29 cellular contexts compared by ENCODE assay signal in genomic region chr15:43763819-43764446, GRCh38. TPM values are rescaled to one million over a fixed set of nuclear protein-coding genes. Genes with fewer than 3 reads are reported as not detected.
DNase-seq lines count a peak whose midpoint lies in the region; ATAC-seq and TF ChIP-seq lines count a peak whose summit lies in the region.
"Had no signal": no experiment of that assay in that cellular context is flagged by ENCODE, and none has a peak within 500 bp of the region (broad histone marks: within the 10 kb centered on the region; RNA-seq: fewer than 3 reads in every experiment).

No MANE protein-coding gene starts in this region.

- TF ChIP-seq POLR2A in lower leg skin (IDR thresholded peaks at IDR 0.05): no peak

- peaks cover 55% of the 10 kb centered on the region for H3K36me3 Mint-ChIP-seq in activated CD4-positive, alpha-beta T cell treated with anti-CD3 and anti-CD28 coated beads for 36 hours (ENCODE audit: low read depth)
- H3K36me3 Mint-ChIP-seq in activated CD4-positive, alpha-beta T cell treated with anti-CD3 and anti-CD28 coated beads, Interleukin-2, amount 10 ng/mL, durations not matched to agents 7 days and 5 days (ENCODE audit: low read depth): peaks cover 53% of the 10 kb centered on the region
- H3K36me3 Mint-ChIP-seq in activated naive CD8-positive, alpha-beta T cell treated with anti-CD3 and anti-CD28 coated beads, Interleukin-2, amount 50 U/mL, for 24 hours (ENCODE audit: low read depth): peaks cover 61% of the 10 kb centered on the region

- ATAC-seq in activated CD4-positive, alpha-beta T cell treated with anti-CD3 and anti-CD28 coated beads for 36 hours: no peak
- ATAC-seq in activated naive CD8-positive, alpha-beta T cell treated with anti-CD3 and anti-CD28 coated beads, Interleukin-2, amount 50 U/mL, for 24 hours: no peak
- no peak for ATAC-seq in GM21723 (IDR thresholded peaks at IDR 0.05; ENCODE audit: unreplicated experiment)
- ATAC-seq: left ventricle myocardium superior, sciatic nerve, WTC11 had no signal

- no peaks in the 10 kb centered on the region for H3K4me1 Mint-ChIP-seq in activated CD4-positive, alpha-beta T cell treated with anti-CD3 and anti-CD28 coated beads for 36 hours
- peaks cover 3% of the 10 kb centered on the region for H3K4me1 Mint-ChIP-seq in activated CD4-positive, alpha-beta T cell treated with anti-CD3 and anti-CD28 coated beads, Interleukin-2, amount 10 ng/mL, durations not matched to agents 7 days and 5 days
- H3K4me1 Mint-ChIP-seq in activated naive CD8-positive, alpha-beta T cell treated with anti-CD3 and anti-CD28 coated beads, Interleukin-2, amount 50 U/mL, for 24 hours: no peaks in the 10 kb centered on the region
- H3K4me1 Mint-ChIP-seq: WTC11 had no signal

- CTCF ChIA-PET in activated CD4-positive, alpha-beta T cell treated with anti-CD3 and anti-CD28 coated beads for 36 hours (lab: Charles Lee): no interaction called here
- CTCF ChIA-PET in activated CD4-positive, alpha-beta T cell treated with anti-CD3 and anti-CD28 coated beads, Interleukin-2, amount 10 ng/mL, durations not matched to agents 7 days and 5 days (lab: Charles Lee): interaction anchor here (1.5 kb wide), 1 partner anchor 11 kb away, joined by 5 read pairs; no protein-coding TSS in a partner anchor

- TF ChIP-seq CTCF in lower leg skin (IDR thresholded peaks at IDR 0.05): no peak

- no peak overlapping the region for H3K4me3 ChIP-seq in lower leg skin (ENCODE audit: low read depth, poor library complexity, severe bottlenecking)
- H3K4me3 ChIP-seq: upper lobe of left lung had no signal

- H3K27me3 Mint-ChIP-seq in activated CD4-positive, alpha-beta T cell treated with anti-CD3 and anti-CD28 coated beads for 36 hours: no peaks in the 10 kb centered on the region
- H3K27me3 Mint-ChIP-seq in activated CD4-positive, alpha-beta T cell treated with anti-CD3 and anti-CD28 coated beads, Interleukin-2, amount 10 ng/mL, durations not matched to agents 7 days and 5 days: no peaks in the 10 kb centered on the region
- H3K27me3 Mint-ChIP-seq in activated naive CD8-positive, alpha-beta T cell treated with anti-CD3 and anti-CD28 coated beads, Interleukin-2, amount 50 U/mL, for 24 hours: no peaks in the 10 kb centered on the region
- H3K27me3 Mint-ChIP-seq: CD4-positive, alpha-beta T cell; IgD-negative memory B cell had no signal

- H3K4me3 Mint-ChIP-seq in activated CD4-positive, alpha-beta T cell treated with anti-CD3 and anti-CD28 coated beads for 36 hours: no peak overlapping the region
- no peak overlapping the region for H3K4me3 Mint-ChIP-seq in activated CD4-positive, alpha-beta T cell treated with anti-CD3 and anti-CD28 coated beads, Interleukin-2, amount 10 ng/mL, durations not matched to agents 7 days and 5 days
- H3K4me3 Mint-ChIP-seq in activated naive CD8-positive, alpha-beta T cell treated with anti-CD3 and anti-CD28 coated beads, Interleukin-2, amount 50 U/mL, for 24 hours: no peak overlapping the region
- H3K4me3 Mint-ChIP-seq: CD4-positive, alpha-beta T cell; IgD-negative memory B cell; immature natural killer cell; WTC11 had no signal

- intact Hi-C loops in activated CD4-positive, alpha-beta T cell treated with anti-CD3 and anti-CD28 coated beads for 36 hours (cut with DNase I, micrococcal nuclease): no loop called here
- intact Hi-C loops in lower leg skin (cut with DNase I; ENCODE audit: low total_unique reads): no loop called here

- no peaks in the 10 kb centered on the region for H3K9me3 Mint-ChIP-seq in activated CD4-positive, alpha-beta T cell treated with anti-CD3 and anti-CD28 coated beads for 36 hours (ENCODE audit: low read depth)
- H3K9me3 Mint-ChIP-seq in activated CD4-positive, alpha-beta T cell treated with anti-CD3 and anti-CD28 coated beads, Interleukin-2, amount 10 ng/mL, durations not matched to agents 7 days and 5 days: no peaks in the 10 kb centered on the region
- H3K9me3 Mint-ChIP-seq in activated naive CD8-positive, alpha-beta T cell treated with anti-CD3 and anti-CD28 coated beads, Interleukin-2, amount 50 U/mL, for 24 hours: no peaks in the 10 kb centered on the region
- H3K9me3 Mint-ChIP-seq: CD4-positive, alpha-beta T cell; IgD-negative memory B cell; immature natural killer cell; WTC11 had no signal

- POLR2A ChIA-PET in activated CD4-positive, alpha-beta T cell treated with anti-CD3 and anti-CD28 coated beads for 36 hours (lab: Charles Lee): interaction anchor here (1.3 kb wide), 1 partner anchor 10 kb away, joined by 3 read pairs; no protein-coding TSS in a partner anchor
- POLR2A ChIA-PET in activated CD4-positive, alpha-beta T cell treated with anti-CD3 and anti-CD28 coated beads, Interleukin-2, amount 10 ng/mL, durations not matched to agents 7 days and 5 days (lab: Charles Lee): no interaction called here

- peak overlapping the region; percentile 56 for H3K27ac Mint-ChIP-seq in activated CD4-positive, alpha-beta T cell treated with anti-CD3 and anti-CD28 coated beads for 36 hours
- no peak overlapping the region for H3K27ac Mint-ChIP-seq in activated CD4-positive, alpha-beta T cell treated with anti-CD3 and anti-CD28 coated beads, Interleukin-2, amount 10 ng/mL, durations not matched to agents 7 days and 5 days
- H3K27ac Mint-ChIP-seq in activated naive CD8-positive, alpha-beta T cell treated with anti-CD3 and anti-CD28 coated beads, Interleukin-2, amount 50 U/mL, for 24 hours: peak overlapping the region; percentile 61
- H3K27ac Mint-ChIP-seq: CD4-positive, alpha-beta T cell had no signal

- DNase-seq in activated CD4-positive, alpha-beta T cell treated with anti-CD3 and anti-CD28 coated beads for 36 hours: no peak
- DNase-seq in activated CD4-positive, alpha-beta T cell treated with anti-CD3 and anti-CD28 coated beads, Interleukin-2, amount 10 ng/mL, durations not matched to agents 7 days and 5 days: no peak
- peak; percentile 27 for DNase-seq in EH (ENCODE audit: low read depth)
- DNase-seq in activated naive CD8-positive, alpha-beta T cell treated with anti-CD3 and anti-CD28 coated beads, Interleukin-2, amount 50 U/mL, for 24 hours: no peak
- DNase-seq in fibroblast of peridontal ligament (ENCODE audit: extremely low read depth): peak; percentile 25
- DNase-seq in activated gamma-delta T cell treated with Interleukin-2 at 50 U/mL for 16 hours: no peak
- DNase-seq in lower leg skin (ENCODE audit: low spot score in 2 of 2): no peak
- DNase-seq: activated CD4-positive, alpha-beta T cell treated with anti-CD3 and anti-CD28 coated beads, Interleukin-2, amount 50 U/mL, for 4 hours; activated CD8-positive, alpha-beta memory T cell treated with anti-CD3 and anti-CD28 coated beads, Interleukin-2, amount 50 U/mL, for 48 hours; activated naive CD4-positive, alpha-beta T cell treated with Interleukin-2 at 50 U/mL for 16 hours; CD4-positive, alpha-beta T cell; hippocampal formation; immature natural killer cell; left ventricle myocardium superior; midbrain; NCI-H1105 treated with DMSO at 0.1 percent for 48 hours; NCI-H2029 treated with DMSO at 0.1 percent for 48 hours; NCI-H345; NCI-H82; posterior cingulate gyrus; stimulated activated CD8-positive, alpha-beta memory T cell treated with anti-CD3 and anti-CD28 coated beads, Interleukin-4, amount 100 ng/mL, for 48 hours; T-helper 9 cell; upper lobe of left lung had no signal

- WGBS in lower leg skin, 2 donors: 59 to 61% methylated on average over 2 of the region's 2 CpGs

RNA-seq across cellular contexts. Expression of gene ELL3, which starts 12.8 kb away (rescaled TPM):
- 1 to 10 TPM; 3.6 TPM for total RNA-seq in activated CD4-positive, alpha-beta T cell treated with anti-CD3 and anti-CD28 coated beads for 36 hours
- total RNA-seq in activated CD4-positive, alpha-beta T cell treated with anti-CD3 and anti-CD28 coated beads, Interleukin-2, amount 10 ng/mL, durations not matched to agents 7 days and 5 days: 1 to 10 TPM; 2.5 to 2.9 TPM
- 10 to 100 TPM; 55.4 to 68.7 (median 59.1) TPM for total RNA-seq in lower leg skin

RNA-seq across cellular contexts. Expression of gene PDIA3, which starts 17.7 kb away (rescaled TPM):
- 100 to 1,000 TPM; 274 to 287 TPM for total RNA-seq in activated CD4-positive, alpha-beta T cell treated with anti-CD3 and anti-CD28 coated beads for 36 hours
- total RNA-seq in activated CD4-positive, alpha-beta T cell treated with anti-CD3 and anti-CD28 coated beads, Interleukin-2, amount 10 ng/mL, durations not matched to agents 7 days and 5 days: 100 to 1,000 TPM; 304 to 330 TPM
- total RNA-seq in lower leg skin: 100 to 1,000 TPM in 2 of 4 donors, 10 to 100 TPM in 2; 68.0 to 107 (median 96.3) TPM

RNA-seq across cellular contexts. Expression of gene SERF2, which starts 28.2 kb away (rescaled TPM):
- 100 to 1,000 TPM; 710 to 718 TPM for total RNA-seq in activated CD4-positive, alpha-beta T cell treated with anti-CD3 and anti-CD28 coated beads for 36 hours
- total RNA-seq in activated CD4-positive, alpha-beta T cell treated with anti-CD3 and anti-CD28 coated beads, Interleukin-2, amount 10 ng/mL, durations not matched to agents 7 days and 5 days: 100 to 1,000 TPM; 956 to 981 TPM
- total RNA-seq in lower leg skin: 100 to 1,000 TPM; 486 to 741 (median 626) TPM

RNA-seq across cellular contexts. Expression of gene SERINC4, which starts 36.1 kb away (rescaled TPM):
- under 1 TPM; 0.42 to 0.46 TPM for total RNA-seq in activated CD4-positive, alpha-beta T cell treated with anti-CD3 and anti-CD28 coated beads for 36 hours
- under 1 TPM; 0.37 to 0.50 TPM for total RNA-seq in activated CD4-positive, alpha-beta T cell treated with anti-CD3 and anti-CD28 coated beads, Interleukin-2, amount 10 ng/mL, durations not matched to agents 7 days and 5 days
- not detected for total RNA-seq in lower leg skin
- total RNA-seq: cerebellum, left ventricle myocardium superior, M059J, WTC11 had no signal

RNA-seq across cellular contexts. Expression of gene HYPK, which starts 36.5 kb away (rescaled TPM):
- total RNA-seq in activated CD4-positive, alpha-beta T cell treated with anti-CD3 and anti-CD28 coated beads for 36 hours: 10 to 100 TPM; 14.0 to 16.4 TPM
- 10 to 100 TPM; 15.0 to 18.1 TPM for total RNA-seq in activated CD4-positive, alpha-beta T cell treated with anti-CD3 and anti-CD28 coated beads, Interleukin-2, amount 10 ng/mL, durations not matched to agents 7 days and 5 days
- 10 to 100 TPM in 2 of 4 donors, 1 to 10 TPM in 2; 4.3 to 17.4 (median 12.4) TPM for total RNA-seq in lower leg skin

Comparison
In these comparisons a context has a peak if more than half of its experiments do, and no peak if none do; other contexts are left out.
1. DNase-seq: peak in EH (single experiment) and fibroblast of peridontal ligament (single experiment); none in activated CD4-positive, alpha-beta T cell treated with anti-CD3 and anti-CD28 coated beads for 36 hours (single experiment), activated CD4-positive, alpha-beta T cell treated with anti-CD3 and anti-CD28 coated beads, Interleukin-2, amount 10 ng/mL, durations not matched to agents 7 days and 5 days (single experiment), activated naive CD8-positive, alpha-beta T cell treated with anti-CD3 and anti-CD28 coated beads, Interleukin-2, amount 50 U/mL, for 24 hours (single experiment), activated gamma-delta T cell treated with Interleukin-2 at 50 U/mL for 16 hours (single experiment) and lower leg skin (0 of 2).
2. RNA of gene ELL3, which starts 12.8 kb away (total RNA-seq): 55.4 to 68.7 TPM in lower leg skin; 3.6 TPM in activated CD4-positive, alpha-beta T cell treated with anti-CD3 and anti-CD28 coated beads for 36 hours and 2.5 to 2.9 TPM in activated CD4-positive, alpha-beta T cell treated with anti-CD3 and anti-CD28 coated beads, Interleukin-2, amount 10 ng/mL, durations not matched to agents 7 days and 5 days; every median in the first group is over 10 times any median in the second.